ENCODE assay signal across 19 cellular contexts in the genomic region with DNA sequence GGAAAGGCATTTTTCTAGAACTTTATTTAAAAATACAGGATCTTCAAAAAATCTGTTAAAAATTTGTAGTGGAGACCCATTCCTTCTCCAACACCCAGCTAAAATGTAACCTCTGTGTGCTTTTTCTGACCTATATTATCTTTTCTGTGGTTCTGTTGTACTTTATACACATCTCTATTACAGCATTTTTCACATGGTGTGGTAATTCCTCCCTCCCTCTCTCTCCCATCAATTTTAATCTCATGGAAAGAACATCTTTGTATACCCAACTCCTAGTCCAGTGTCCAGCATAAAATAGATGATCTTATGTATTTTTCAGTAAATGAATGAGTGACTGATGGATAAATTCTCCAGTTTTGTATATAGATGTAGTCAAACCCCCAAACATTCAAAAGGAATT.
"Had no signal": no experiment of that assay in that cellular context is flagged by ENCODE, and none has a peak within 500 bp of the region (broad histone marks: within the 10 kb centered on the region; RNA-seq: fewer than 3 reads in every experiment).

No MANE protein-coding gene starts in this region.

- ATAC-seq: effector memory CD8-positive, alpha-beta T cell; esophagus mucosa; foreskin keratinocyte; gastroesophageal sphincter; heart left ventricle; left cardiac atrium; left lung; left ventricle myocardium superior; lower lobe of right lung; mucosa of descending colon had no signal

- H3K27ac ChIP-seq: colonic mucosa, epithelial cell of prostate, foreskin keratinocyte, hepatocyte, left lung, lower lobe of right lung had no signal

- DNase-seq: colonic mucosa; cortex of kidney; effector CD8-positive, alpha-beta T cell; effector memory CD8-positive, alpha-beta T cell; erythroblast; esophagus squamous epithelium; foreskin keratinocyte; heart left ventricle; left cardiac atrium; left lung; left ventricle myocardium superior; lower lobe of right lung; mesenchymal stem cell; mucosa of descending colon; naive B cell had no signal

- H3K4me3 ChIP-seq: colonic mucosa, esophagus squamous epithelium, gastroesophageal sphincter, heart left ventricle, hepatocyte, left lung, lower lobe of right lung, mucosa of descending colon had no signal

- H3K4me2 ChIP-seq: hepatocyte had no signal

- H3K9me3 ChIP-seq: colonic mucosa, esophagus squamous epithelium, gastroesophageal sphincter, heart left ventricle, left lung, lower lobe of right lung, mucosa of descending colon had no signal

- H2AFZ ChIP-seq: hepatocyte had no signal

- H3K36me3 ChIP-seq: colonic mucosa, esophagus squamous epithelium, gastroesophageal sphincter, heart left ventricle, left lung, lower lobe of right lung had no signal

- H3K27me3 ChIP-seq: colonic mucosa, esophagus squamous epithelium, foreskin keratinocyte, gastroesophageal sphincter, heart left ventricle, hepatocyte, left lung had no signal

- H3K4me1 ChIP-seq: colonic mucosa had no signal
